ENCODE assay signal across 22 cellular contexts in genomic region chr1:183840140-183840539, GRCh38. TPM values are rescaled to one million over a fixed set of nuclear protein-coding genes. Genes with fewer than 3 reads are reported as not detected.
DNase-seq lines count a peak whose midpoint lies in the region; ATAC-seq and TF ChIP-seq lines count a peak whose summit lies in the region.
"Had no signal": no experiment of that assay in that cellular context is flagged by ENCODE, and none has a peak within 500 bp of the region (broad histone marks: within the 10 kb centered on the region; RNA-seq: fewer than 3 reads in every experiment).

No MANE protein-coding gene starts in this region.

- intact Hi-C loops in testis (cut with DNase I; ENCODE audit: low total_unique reads) = no loop called here
- intact Hi-C loops in mucosa of descending colon (cut with DNase I, micrococcal nuclease) = no loop called here

- H3K27ac ChIP-seq in brain microvascular endothelial cell = peak overlapping the region; percentile 40
- H3K27ac ChIP-seq in testis = no peak overlapping the region
- H3K27ac ChIP-seq: esophagus squamous epithelium, left lung, parathyroid adenoma had no signal

- peaks cover 2% of the 10 kb centered on the region for H3K36me3 Mint-ChIP-seq in progenitor cell of endocrine pancreas (ENCODE audit: insufficient read depth)

- no peak for TF ChIP-seq CTCF in brain microvascular endothelial cell (IDR thresholded peaks at IDR 0.05; ENCODE audit: low read depth, low read length, missing control alignments)
- no peak for TF ChIP-seq CTCF in testis (IDR thresholded peaks at IDR 0.05)
- no peak for TF ChIP-seq CTCF in progenitor cell of endocrine pancreas (IDR thresholded peaks at IDR 0.05; ENCODE audit: unreplicated experiment)
- no peak for TF ChIP-seq CTCF in mucosa of descending colon (IDR thresholded peaks at IDR 0.05)

- ATAC-seq in mucosa of descending colon = no peak
- ATAC-seq: left lung, Right ventricle myocardium inferior, T-helper 17 cell had no signal

- no peaks in the 10 kb centered on the region for H3K9me3 Mint-ChIP-seq in progenitor cell of endocrine pancreas (ENCODE audit: low read depth)
- H3K9me3 Mint-ChIP-seq: activated B cell treated with CpG ODN at 0.5 μM for 24 hours had no signal

- H3K9me3 ChIP-seq in testis (no peaks in the 10 kb centered on the region), mucosa of descending colon (no peaks in the 10 kb centered on the region)
- H3K9me3 ChIP-seq: esophagus squamous epithelium, left lung had no signal

- no peak overlapping the region for H3K27ac Mint-ChIP-seq in progenitor cell of endocrine pancreas
- H3K27ac Mint-ChIP-seq: activated B cell treated with CpG ODN at 0.5 μM for 24 hours, T-helper 17 cell had no signal

- H3K4me3 ChIP-seq in brain microvascular endothelial cell (ENCODE audit: low read depth, low read length) (no peak overlapping the region), testis (no peak overlapping the region), mucosa of descending colon (no peak overlapping the region)
- H3K4me3 ChIP-seq: esophagus squamous epithelium, left lung had no signal

- peaks cover 18% of the 10 kb centered on the region for H3K4me1 Mint-ChIP-seq in progenitor cell of endocrine pancreas (ENCODE audit: low read depth)

- H3K36me3 ChIP-seq in brain microvascular endothelial cell (replicated peaks) (no peaks in the 10 kb centered on the region), testis (ENCODE audit: low read depth, missing control alignments) (no peaks in the 10 kb centered on the region), mucosa of descending colon (ENCODE audit: low read depth) (no peaks in the 10 kb centered on the region)
- H3K36me3 ChIP-seq: esophagus squamous epithelium had no signal

- in situ Hi-C loops in brain microvascular endothelial cell (cut with HindIII; ENCODE audit: low pct_ligation_motif_present, low sequenced_read_pairs) = no loop called here

- no peak overlapping the region for H3K4me3 Mint-ChIP-seq in progenitor cell of endocrine pancreas (ENCODE audit: low read depth)
- H3K4me3 Mint-ChIP-seq: activated B cell treated with CpG ODN at 0.5 μM for 24 hours, T-helper 17 cell had no signal

- DNase-seq in DMS53 (lab: John Stamatoyannopoulos, UW) = peak; percentile 23
- DNase-seq in LHCN-M2 (ENCODE audit: low read depth) = peak; percentile 59
- DNase-seq in brain microvascular endothelial cell = peak; percentile 42
- peak; percentile 15 for DNase-seq in kidney glomerular epithelial cell (lab: John Stamatoyannopoulos, UW)
- DNase-seq in testis = no peak
- DNase-seq in progenitor cell of endocrine pancreas (ENCODE audit: low spot score, unreplicated experiment) = no peak
- no peak for DNase-seq in mucosa of descending colon
- DNase-seq in NCI-H2029 (lab: John Stamatoyannopoulos, UW) = no peak
- DNase-seq: activated B cell treated with CpG ODN at 0.5 μM for 24 hours; activated effector memory CD4-positive, alpha-beta T cell treated with Interleukin-2 at 50 U/mL for 16 hours; AML-193; anterior cingulate cortex; Calu3; esophagus squamous epithelium; hypothalamus; KBM-7; left lung; NCI-H2171 treated with DMSO at 0.1 percent for 48 hours; small intestine; T-helper 17 cell had no signal

- no peaks in the 10 kb centered on the region for H3K27me3 Mint-ChIP-seq in progenitor cell of endocrine pancreas
- H3K27me3 Mint-ChIP-seq: activated B cell treated with CpG ODN at 0.5 μM for 24 hours, T-helper 17 cell had no signal

- whole genome bisulfite sequencing in testis, 2 donors = 94 to 96% methylated on average over 1 of the region's 1 CpG

- H3K27me3 ChIP-seq in brain microvascular endothelial cell (replicated peaks) (no peaks in the 10 kb centered on the region), testis (no peaks in the 10 kb centered on the region)
- H3K27me3 ChIP-seq: esophagus squamous epithelium, left lung had no signal

- TF ChIP-seq POLR2A in testis (IDR thresholded peaks at IDR 0.05) = no peak

- H3K4me1 ChIP-seq in testis (no peaks in the 10 kb centered on the region), mucosa of descending colon (ENCODE audit: low read depth) (no peaks in the 10 kb centered on the region)
- H3K4me1 ChIP-seq: parathyroid adenoma had no signal

RNA-seq across cellular contexts. Expression of gene RGL1, which starts 35.2 kb away (rescaled TPM):
- 15.7 and 17.0 TPM in 2 replicates for total RNA-seq in LHCN-M2 (2014; rRNA removed)
- 5.5 TPM for polyA plus RNA-seq in LHCN-M2 (2012)
- 10 to 100 TPM; 41.5 to 58.2 TPM for total RNA-seq in testis
- polyA plus RNA-seq in testis (ENCODE audit: insufficient read depth, low read depth, low replicate concordance) = 34.3 TPM
- 5.9 TPM in 2 replicates for total RNA-seq in progenitor cell of endocrine pancreas
- total RNA-seq in mucosa of descending colon = 10 to 100 TPM in 2 of 3 donors, 1 to 10 TPM in 1; 6.2 to 29.8 (median 15.9) TPM

Comparison
In these comparisons a context has a peak if more than half of its experiments do, and no peak if none do; other contexts are left out.
1. DNase-seq: peak in DMS53 (single experiment), LHCN-M2 (single experiment), brain microvascular endothelial cell (single experiment) and kidney glomerular epithelial cell (single experiment); none in testis (single experiment), progenitor cell of endocrine pancreas (single experiment), mucosa of descending colon (0 of 3) and NCI-H2029 (single experiment).